ENCODE assay signal across 6 cellular contexts in the genomic region with DNA sequence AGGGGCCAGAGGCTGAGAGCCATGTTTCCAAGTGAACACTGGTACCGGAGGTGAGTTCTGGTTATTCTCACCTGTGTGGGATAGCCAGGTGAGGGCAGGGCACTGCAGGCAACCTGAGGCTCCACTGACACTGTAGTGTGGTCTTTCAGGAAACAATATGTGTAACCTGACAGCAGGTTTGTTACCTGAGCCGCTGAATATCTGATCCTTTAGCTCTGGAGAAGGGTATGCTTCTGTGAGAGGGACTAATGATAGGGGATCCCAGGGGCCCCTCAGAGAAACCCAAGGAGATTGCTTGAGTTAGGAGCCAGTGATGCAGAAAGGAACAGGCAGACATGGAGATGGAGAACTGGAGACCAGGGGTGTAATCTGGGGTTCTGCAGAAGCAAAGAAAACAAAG. TPM values are rescaled to one million over a fixed set of nuclear protein-coding genes. Genes with fewer than 3 reads are reported as not detected.
"Had no signal": no experiment of that assay in that cellular context is flagged by ENCODE, and none has a peak within 500 bp of the region (broad histone marks: within the 10 kb centered on the region; RNA-seq: fewer than 3 reads in every experiment).

Gene STRC, minus strand, starts transcription at position 101 of the 400 bp plus-strand sequence. Its CDS starts 78 bp downstream, at position 23.

RNA-seq across cellular contexts. Expression of gene STRC, which starts in this region (rescaled TPM):
- total RNA-seq: left ventricle myocardium inferior, left ventricle myocardium superior, lower lobe of right lung, lung microvascular endothelial cell had no signal
- polyA plus RNA-seq: immature natural killer cell; naive thymus-derived CD4-positive, alpha-beta T cell had no signal
